9 cellular contexts compared by ENCODE assay signal in the genomic region with DNA sequence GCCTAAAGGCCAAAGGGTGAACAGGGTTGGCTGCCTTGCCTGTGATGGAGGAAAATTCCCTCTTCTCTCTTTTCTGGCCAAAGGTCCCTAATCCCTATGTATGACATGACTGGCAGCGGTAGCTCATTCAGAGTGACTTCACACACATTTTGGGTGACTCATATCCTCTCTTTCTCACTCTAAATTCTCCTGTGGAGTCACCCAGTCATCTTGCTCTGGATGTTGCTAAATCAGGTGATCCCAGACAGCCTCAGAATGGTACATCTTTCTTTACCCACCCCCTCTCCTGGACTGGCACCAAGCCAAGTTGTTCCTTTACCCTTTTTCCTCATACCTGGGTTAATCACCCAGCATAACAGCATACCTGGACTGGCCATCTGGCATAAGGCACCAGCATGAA.
DNase-seq lines count a peak whose midpoint lies in the region; ATAC-seq and TF ChIP-seq lines count a peak whose summit lies in the region.
"Had no signal": no experiment of that assay in that cellular context is flagged by ENCODE, and none has a peak within 500 bp of the region (broad histone marks: within the 10 kb centered on the region; RNA-seq: fewer than 3 reads in every experiment).

No MANE protein-coding gene starts in this region.

- ATAC-seq in GM18511 (IDR thresholded peaks at IDR 0.05; ENCODE audit: unreplicated experiment): no peak

- peaks cover 3 to 14% (median 8%) of the 10 kb centered on the region in 4 donors for H3K4me1 ChIP-seq in esophagus muscularis mucosa

- no peak for TF ChIP-seq POLR2A in esophagus muscularis mucosa (IDR thresholded peaks at IDR 0.05; ENCODE audit: low read depth)

- H3K9me3 ChIP-seq in esophagus muscularis mucosa: peaks cover 0 to 4% (median 0%) of the 10 kb centered on the region in 4 donors

- TF ChIP-seq CTCF in esophagus muscularis mucosa (IDR thresholded peaks at IDR 0.05): no peak

- DNase-seq in stimulated activated CD4-positive, alpha-beta T cell treated with anti-CD3 and anti-CD28 coated beads, Interleukin-1b, Interleukin-23, amount 100 ng/mL, for 48 hours: peak; percentile 13
- no peak for DNase-seq in stimulated activated CD4-positive, alpha-beta T cell treated with anti-CD3 and anti-CD28 coated beads, Interleukin-4, amount 100 ng/mL, for 1 hour
- DNase-seq in RPMI7951 (ENCODE audit: low read depth) (peak; percentile 83), fibroblast of the conjunctiva (ENCODE audit: low read depth) (peak; percentile 22), esophagus muscularis mucosa (ENCODE audit: extremely low spot score) (no peak), middle frontal gyrus (ENCODE audit: extremely low spot score, low spot score) (no peak), GM19238 (ENCODE audit: insufficient read length, low spot score) (no peak)
- DNase-seq: NCI-H524 treated with DMSO at 0.1 percent for 48 hours had no signal

- intact Hi-C loops in esophagus muscularis mucosa (cut with DNase I): no loop called here

- H3K36me3 ChIP-seq in esophagus muscularis mucosa: no peaks in the 10 kb centered on the region

- TF ChIP-seq EP300 in esophagus muscularis mucosa (IDR thresholded peaks at IDR 0.05): no peak

- no peak overlapping the region for H3K4me3 ChIP-seq in esophagus muscularis mucosa

- peaks cover 0 to 15% (median 0%) of the 10 kb centered on the region in 4 donors for H3K27me3 ChIP-seq in esophagus muscularis mucosa

- 80% methylated on average over 1 of the region's 1 CpG for WGBS in esophagus muscularis mucosa

- H3K27ac ChIP-seq in esophagus muscularis mucosa (replicated peaks in 1 of 4): no peak overlapping the region

Comparison
In these comparisons a context has a peak if more than half of its experiments do, and no peak if none do; other contexts are left out.
1. DNase-seq: peak in stimulated activated CD4-positive, alpha-beta T cell treated with anti-CD3 and anti-CD28 coated beads, Interleukin-1b, Interleukin-23, amount 100 ng/mL, for 48 hours (single experiment), RPMI7951 (single experiment) and fibroblast of the conjunctiva (single experiment); none in stimulated activated CD4-positive, alpha-beta T cell treated with anti-CD3 and anti-CD28 coated beads, Interleukin-4, amount 100 ng/mL, for 1 hour (single experiment), esophagus muscularis mucosa (single experiment), middle frontal gyrus (single experiment) and GM19238 (single experiment).